7 cellular contexts compared by ENCODE assay signal in the genomic region with DNA sequence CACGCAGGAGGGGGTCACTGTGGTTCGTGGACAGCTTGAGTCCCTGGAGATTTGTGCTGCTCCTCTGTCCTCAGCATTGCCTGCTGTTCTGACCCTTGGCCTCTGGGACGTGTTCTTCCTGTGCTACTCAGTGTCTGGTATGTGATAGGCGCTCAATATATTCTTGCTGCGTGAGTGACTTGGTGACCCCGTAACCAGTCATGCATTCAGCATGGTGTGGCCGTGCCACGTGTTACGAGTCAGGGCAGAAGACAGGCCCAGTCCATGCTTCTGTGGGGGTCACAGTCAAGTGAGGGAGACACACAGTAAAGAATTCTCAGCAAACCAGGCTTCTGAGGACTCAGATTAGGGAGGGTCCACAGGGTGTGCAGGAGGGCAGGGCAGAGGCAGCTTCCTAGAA. TPM values are rescaled to one million over a fixed set of nuclear protein-coding genes. Genes with fewer than 3 reads are reported as not detected.
DNase-seq lines count a peak whose midpoint lies in the region; ATAC-seq and TF ChIP-seq lines count a peak whose summit lies in the region.
"Had no signal": no experiment of that assay in that cellular context is flagged by ENCODE, and none has a peak within 500 bp of the region (broad histone marks: within the 10 kb centered on the region; RNA-seq: fewer than 3 reads in every experiment).

No MANE protein-coding gene starts in this region.

- POLR2A ChIA-PET in WTC11 (lab: Charles Lee) = no interaction called here

- no peak for DNase-seq in WTC11 (ENCODE audit: low spot score)
- DNase-seq in fibroblast of villous mesenchyme (ENCODE audit: low read depth) = peak; percentile 51
- no peak for DNase-seq in amniotic stem cell (lab: John Stamatoyannopoulos, UW)
- DNase-seq: heart right ventricle, SW 1271 had no signal

- no peaks in the 10 kb centered on the region for H3K27me3 Mint-ChIP-seq in WTC11 (ENCODE audit: low read depth)
- no peaks in the 10 kb centered on the region for H3K27me3 Mint-ChIP-seq in stimulated activated memory B cell treated with anti-CD40 and anti-IgM and Interleukin-4, amounts not matched to agents 10 μg/mL and 1 μg/mL and 100 μg/mL, for 72 hours

- ATAC-seq in WTC11 (no peak), GM19023 (IDR thresholded peaks at IDR 0.05; ENCODE audit: unreplicated experiment) (no peak)
- ATAC-seq in stimulated activated memory B cell treated with anti-CD40 and anti-IgM and Interleukin-4, amounts not matched to agents 10 μg/mL and 1 μg/mL and 100 μg/mL, for 72 hours = no peak
- ATAC-seq: heart right ventricle had no signal

- CTCF ChIA-PET in WTC11 (lab: Charles Lee) = interaction anchor here (1.0 kb wide), 1 partner anchor 35 kb away, joined by 3 read pairs; no protein-coding TSS in a partner anchor

- H3K4me3 Mint-ChIP-seq in WTC11 = no peak overlapping the region
- no peak overlapping the region for H3K4me3 Mint-ChIP-seq in stimulated activated memory B cell treated with anti-CD40 and anti-IgM and Interleukin-4, amounts not matched to agents 10 μg/mL and 1 μg/mL and 100 μg/mL, for 72 hours

- H3K4me3 ChIP-seq in fibroblast of villous mesenchyme (ENCODE audit: low read depth, low read length) = no peak overlapping the region
- H3K4me3 ChIP-seq: heart right ventricle had no signal

- H3K36me3 Mint-ChIP-seq in WTC11 = no peaks in the 10 kb centered on the region
- no peaks in the 10 kb centered on the region for H3K36me3 Mint-ChIP-seq in stimulated activated memory B cell treated with anti-CD40 and anti-IgM and Interleukin-4, amounts not matched to agents 10 μg/mL and 1 μg/mL and 100 μg/mL, for 72 hours

- TF ChIP-seq CTCF in WTC11 (IDR thresholded peaks at IDR 0.05) = no peak
- no peak for TF ChIP-seq CTCF in fibroblast of villous mesenchyme (IDR thresholded peaks at IDR 0.05; ENCODE audit: insufficient read depth, low read depth, low read length)

- peaks cover 66% of the 10 kb centered on the region for H3K4me1 Mint-ChIP-seq in WTC11
- peaks cover 84% of the 10 kb centered on the region for H3K4me1 Mint-ChIP-seq in stimulated activated memory B cell treated with anti-CD40 and anti-IgM and Interleukin-4, amounts not matched to agents 10 μg/mL and 1 μg/mL and 100 μg/mL, for 72 hours

- H3K9me3 Mint-ChIP-seq in WTC11 = no peaks in the 10 kb centered on the region
- H3K9me3 Mint-ChIP-seq in stimulated activated memory B cell treated with anti-CD40 and anti-IgM and Interleukin-4, amounts not matched to agents 10 μg/mL and 1 μg/mL and 100 μg/mL, for 72 hours = no peaks in the 10 kb centered on the region

- peak overlapping the region; percentile 59 for H3K27ac Mint-ChIP-seq in WTC11
- peak overlapping the region; percentile 60 for H3K27ac Mint-ChIP-seq in stimulated activated memory B cell treated with anti-CD40 and anti-IgM and Interleukin-4, amounts not matched to agents 10 μg/mL and 1 μg/mL and 100 μg/mL, for 72 hours

TF ChIP-seq in WTC11, 78 proteins besides CTCF, POLR2A, EP300 and RAD21 (continues in another document):
- TF ChIP-seq, protein P1, sequence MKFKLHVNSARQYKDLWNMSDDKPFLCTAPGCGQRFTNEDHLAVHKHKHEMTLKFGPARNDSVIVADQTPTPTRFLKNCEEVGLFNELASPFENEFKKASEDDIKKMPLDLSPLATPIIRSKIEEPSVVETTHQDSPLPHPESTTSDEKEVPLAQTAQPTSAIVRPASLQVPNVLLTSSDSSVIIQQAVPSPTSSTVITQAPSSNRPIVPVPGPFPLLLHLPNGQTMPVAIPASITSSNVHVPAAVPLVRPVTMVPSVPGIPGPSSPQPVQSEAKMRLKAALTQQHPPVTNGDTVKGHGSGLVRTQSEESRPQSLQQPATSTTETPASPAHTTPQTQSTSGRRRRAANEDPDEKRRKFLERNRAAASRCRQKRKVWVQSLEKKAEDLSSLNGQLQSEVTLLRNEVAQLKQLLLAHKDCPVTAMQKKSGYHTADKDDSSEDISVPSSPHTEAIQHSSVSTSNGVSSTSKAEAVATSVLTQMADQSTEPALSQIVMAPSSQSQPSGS (CRISPR knock-in tag; IDR thresholded peaks at IDR 0.05; ENCODE audit: borderline replicate concordance, low read depth) = no peak
- TF ChIP-seq ZNF121 (CRISPR knock-in tag; IDR thresholded peaks at IDR 0.05) (no peak), ZNF219 (CRISPR knock-in tag; IDR thresholded peaks at IDR 0.05; ENCODE audit: borderline replicate concordance) (no peak), GTF2I (CRISPR knock-in tag; conservative IDR thresholded peaks at IDR 0.05) (no peak), ZNF423 (CRISPR knock-in tag; IDR thresholded peaks at IDR 0.05) (no peak), SP1 (CRISPR knock-in tag; conservative IDR thresholded peaks at IDR 0.05) (no peak), NR1H2 (CRISPR knock-in tag; IDR thresholded peaks at IDR 0.05) (no peak)
- TF ChIP-seq, protein P2, sequence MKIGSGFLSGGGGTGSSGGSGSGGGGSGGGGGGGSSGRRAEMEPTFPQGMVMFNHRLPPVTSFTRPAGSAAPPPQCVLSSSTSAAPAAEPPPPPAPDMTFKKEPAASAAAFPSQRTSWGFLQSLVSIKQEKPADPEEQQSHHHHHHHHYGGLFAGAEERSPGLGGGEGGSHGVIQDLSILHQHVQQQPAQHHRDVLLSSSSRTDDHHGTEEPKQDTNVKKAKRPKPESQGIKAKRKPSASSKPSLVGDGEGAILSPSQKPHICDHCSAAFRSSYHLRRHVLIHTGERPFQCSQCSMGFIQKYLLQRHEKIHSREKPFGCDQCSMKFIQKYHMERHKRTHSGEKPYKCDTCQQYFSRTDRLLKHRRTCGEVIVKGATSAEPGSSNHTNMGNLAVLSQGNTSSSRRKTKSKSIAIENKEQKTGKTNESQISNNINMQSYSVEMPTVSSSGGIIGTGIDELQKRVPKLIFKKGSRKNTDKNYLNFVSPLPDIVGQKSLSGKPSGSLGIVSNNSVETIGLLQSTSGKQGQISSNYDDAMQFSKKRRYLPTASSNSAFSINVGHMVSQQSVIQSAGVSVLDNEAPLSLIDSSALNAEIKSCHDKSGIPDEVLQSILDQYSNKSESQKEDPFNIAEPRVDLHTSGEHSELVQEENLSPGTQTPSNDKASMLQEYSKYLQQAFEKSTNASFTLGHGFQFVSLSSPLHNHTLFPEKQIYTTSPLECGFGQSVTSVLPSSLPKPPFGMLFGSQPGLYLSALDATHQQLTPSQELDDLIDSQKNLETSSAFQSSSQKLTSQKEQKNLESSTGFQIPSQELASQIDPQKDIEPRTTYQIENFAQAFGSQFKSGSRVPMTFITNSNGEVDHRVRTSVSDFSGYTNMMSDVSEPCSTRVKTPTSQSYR (CRISPR knock-in tag; IDR thresholded peaks at IDR 0.05) = no peak
- TF ChIP-seq, protein P3, sequence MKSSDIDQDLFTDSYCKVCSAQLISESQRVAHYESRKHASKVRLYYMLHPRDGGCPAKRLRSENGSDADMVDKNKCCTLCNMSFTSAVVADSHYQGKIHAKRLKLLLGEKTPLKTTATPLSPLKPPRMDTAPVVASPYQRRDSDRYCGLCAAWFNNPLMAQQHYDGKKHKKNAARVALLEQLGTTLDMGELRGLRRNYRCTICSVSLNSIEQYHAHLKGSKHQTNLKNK (CRISPR knock-in tag; IDR thresholded peaks at IDR 0.05) = no peak
- TF ChIP-seq, protein P4, sequence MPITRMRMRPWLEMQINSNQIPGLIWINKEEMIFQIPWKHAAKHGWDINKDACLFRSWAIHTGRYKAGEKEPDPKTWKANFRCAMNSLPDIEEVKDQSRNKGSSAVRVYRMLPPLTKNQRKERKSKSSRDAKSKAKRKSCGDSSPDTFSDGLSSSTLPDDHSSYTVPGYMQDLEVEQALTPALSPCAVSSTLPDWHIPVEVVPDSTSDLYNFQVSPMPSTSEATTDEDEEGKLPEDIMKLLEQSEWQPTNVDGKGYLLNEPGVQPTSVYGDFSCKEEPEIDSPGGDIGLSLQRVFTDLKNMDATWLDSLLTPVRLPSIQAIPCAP (CRISPR knock-in tag; IDR thresholded peaks at IDR 0.05) = no peak
- TF ChIP-seq, protein P5, sequence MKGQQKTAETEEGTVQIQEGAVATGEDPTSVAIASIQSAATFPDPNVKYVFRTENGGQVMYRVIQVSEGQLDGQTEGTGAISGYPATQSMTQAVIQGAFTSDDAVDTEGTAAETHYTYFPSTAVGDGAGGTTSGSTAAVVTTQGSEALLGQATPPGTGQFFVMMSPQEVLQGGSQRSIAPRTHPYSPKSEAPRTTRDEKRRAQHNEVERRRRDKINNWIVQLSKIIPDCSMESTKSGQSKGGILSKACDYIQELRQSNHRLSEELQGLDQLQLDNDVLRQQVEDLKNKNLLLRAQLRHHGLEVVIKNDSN (CRISPR knock-in tag; IDR thresholded peaks at IDR 0.05) = no peak
- TF ChIP-seq, protein P6, sequence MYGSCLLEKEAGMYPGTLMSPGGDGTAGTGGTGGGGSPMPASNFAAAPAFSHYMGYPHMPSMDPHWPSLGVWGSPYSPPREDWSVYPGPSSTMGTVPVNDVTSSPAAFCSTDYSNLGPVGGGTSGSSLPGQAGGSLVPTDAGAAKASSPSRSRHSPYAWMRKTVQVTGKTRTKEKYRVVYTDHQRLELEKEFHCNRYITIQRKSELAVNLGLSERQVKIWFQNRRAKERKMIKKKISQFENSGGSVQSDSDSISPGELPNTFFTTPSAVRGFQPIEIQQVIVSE (CRISPR knock-in tag; IDR thresholded peaks at IDR 0.05; ENCODE audit: borderline replicate concordance) = no peak

RNA-seq across cellular contexts. Expression of a gene that starts 7.8 kb away (rescaled TPM):
- 34.5 to 35.9 TPM (median 35.4 TPM) in 3 replicates for total RNA-seq in WTC11 (2021)
- 31.1 and 36.1 TPM in 2 replicates for total RNA-seq in fibroblast of villous mesenchyme

RNA-seq across cellular contexts. Expression of a gene that starts 21.7 kb away (rescaled TPM):
- 55.0 to 60.3 TPM (median 55.3 TPM) in 3 replicates for total RNA-seq in WTC11 (2021)
- 16.0 and 24.2 TPM in 2 replicates for total RNA-seq in fibroblast of villous mesenchyme

RNA-seq across cellular contexts. Expression of a gene that starts 24.5 kb away (rescaled TPM):
- total RNA-seq in WTC11 (2021) = 13.4 to 14.8 TPM (median 13.8 TPM) in 3 replicates
- total RNA-seq in fibroblast of villous mesenchyme = under 0.01 TPM in 2 replicates

RNA-seq across cellular contexts. Expression of a gene that starts 60.0 kb away (rescaled TPM):
- 0.57 to 1.1 TPM (median 0.76 TPM) in 3 replicates for total RNA-seq in WTC11 (2021)
- total RNA-seq in fibroblast of villous mesenchyme = under 0.01 TPM in 2 replicates

Comparison
In these comparisons a context has a peak if more than half of its experiments do, and no peak if none do; other contexts are left out.
1. RNA of a gene that starts 24.5 kb away (total RNA-seq): 13.4 to 14.8 TPM in WTC11; under 0.01 TPM in fibroblast of villous mesenchyme; every median in the first group is over 10 times any median in the second.